In the genomic region with DNA sequence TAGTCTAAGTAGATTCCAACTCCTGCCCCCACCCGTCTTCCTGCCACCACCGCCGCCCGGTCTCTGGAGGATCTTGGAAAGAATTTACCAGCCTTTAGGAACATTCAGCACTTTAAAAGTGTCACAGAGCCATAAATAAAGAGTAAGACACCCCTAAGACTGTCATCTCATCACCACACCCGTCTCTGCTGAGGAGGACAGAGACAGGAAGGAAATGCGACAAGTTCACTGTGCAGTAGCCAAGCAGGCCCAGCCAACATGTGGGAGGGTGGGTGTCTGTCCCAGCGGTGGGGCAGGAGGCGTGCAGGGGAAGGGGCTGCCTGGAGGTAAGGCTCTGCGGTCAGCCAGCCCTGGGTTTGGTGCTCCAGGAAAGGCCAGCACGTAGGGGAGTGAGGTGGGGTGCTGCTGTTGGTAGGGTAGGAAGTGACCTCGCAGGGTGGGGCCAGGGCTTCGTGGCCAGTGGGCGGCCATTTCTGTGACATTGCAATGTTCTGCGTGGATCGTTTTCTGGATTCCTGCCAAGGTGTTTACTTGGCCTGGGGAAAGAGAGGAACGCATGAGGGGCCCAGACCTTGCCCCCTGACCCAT, we compare ENCODE assay signal across 10 cellular contexts.
DNase-seq lines count a peak whose midpoint lies in the region; ATAC-seq and TF ChIP-seq lines count a peak whose summit lies in the region.
"Had no signal": no experiment of that assay in that cellular context is flagged by ENCODE, and none has a peak within 500 bp of the region (broad histone marks: within the 10 kb centered on the region; RNA-seq: fewer than 3 reads in every experiment).

No MANE protein-coding gene starts in this region.

- H3F3A ChIP-seq in Loucy (ENCODE audit: low read depth), result 0 out of 2 replicates have a peak, but pooled peaks cover 11% of the 10 kb centered on the region

- no peaks in the 10 kb centered on the region for H3K9me3 Mint-ChIP-seq in activated naive CD4-positive, alpha-beta T cell treated with anti-CD3 and anti-CD28 coated beads, Interleukin-2, amount 50 U/mL, for 72 hours
- no peaks in the 10 kb centered on the region for H3K9me3 Mint-ChIP-seq in naive B cell

- no peak overlapping the region for H3K23ac ChIP-seq in mesenchymal stem cell (ENCODE audit: low read length in 2 of 2)

- no peak overlapping the region for H4K8ac ChIP-seq in mesenchymal stem cell (ENCODE audit: low read length)

- H3K9me3 ChIP-seq in Loucy (ENCODE audit: insufficient read depth, low read depth, low read length) (no peaks in the 10 kb centered on the region), mesenchymal stem cell (ENCODE audit: control insufficient read depth, low read length) (no peaks in the 10 kb centered on the region)

- H3K9ac ChIP-seq in Loucy (ENCODE audit: low read depth, low read length, poor library complexity, severe bottlenecking) (peak overlapping the region; percentile 88), mesenchymal stem cell (ENCODE audit: low read length) (no peak overlapping the region)

- H2AFZ ChIP-seq in Loucy (ENCODE audit: low read length) (no peak overlapping the region), mesenchymal stem cell (ENCODE audit: low read depth, low read length) (no peak overlapping the region)

- WGBS in mesenchymal stem cell, result 59% methylated on average over 16 of the region's 16 CpGs

- no peak overlapping the region for H3K18ac ChIP-seq in mesenchymal stem cell (ENCODE audit: low read depth in 1 of 2, low read length in 2 of 2)

- peak overlapping the region; percentile 82 for H3K4me3 ChIP-seq in Loucy (ENCODE audit: low read length, poor library complexity, severe bottlenecking)
- H3K4me3 ChIP-seq in coronary artery, result no peak overlapping the region
- H3K4me3 ChIP-seq in mesenchymal stem cell (ENCODE audit: insufficient read depth in 1 of 2, low read depth in 1 of 2, low read length in 2 of 2), result no peak overlapping the region

- no peak overlapping the region for H2AK5ac ChIP-seq in mesenchymal stem cell (ENCODE audit: low read length, severe bottlenecking)

- no peak overlapping the region for H4K91ac ChIP-seq in mesenchymal stem cell (ENCODE audit: low read length)

- no peak overlapping the region for H2BK5ac ChIP-seq in mesenchymal stem cell (ENCODE audit: low read depth, low read length, poor library complexity, severe bottlenecking)

- H3K4ac ChIP-seq in mesenchymal stem cell (ENCODE audit: low read depth in 1 of 2, low read length in 2 of 2), result no peak overlapping the region

- H3K9me2 ChIP-seq in Loucy (replicated peaks; ENCODE audit: low read depth, low read length), result no peaks in the 10 kb centered on the region

- H3K4me2 ChIP-seq in Loucy (ENCODE audit: low read depth, low read length, poor library complexity, severe bottlenecking), result peak overlapping the region; percentile 95
- no peak overlapping the region for H3K4me2 ChIP-seq in mesenchymal stem cell (ENCODE audit: low read length, poor library complexity, severe bottlenecking)

- TF ChIP-seq CTCF in Loucy (conservative IDR thresholded peaks at IDR 0.05; ENCODE audit: low read length) (no peak), coronary artery (IDR thresholded peaks at IDR 0.05) (no peak)

- no peak for ATAC-seq in activated naive CD4-positive, alpha-beta T cell treated with anti-CD3 and anti-CD28 coated beads, Interleukin-2, amount 50 U/mL, for 72 hours
- peak in 1 of 2 donors; percentile 3 for ATAC-seq in naive B cell (ENCODE audit: low read depth in 2 of 2)
- no peak for ATAC-seq in HG02763 (IDR thresholded peaks at IDR 0.05; ENCODE audit: unreplicated experiment)
- ATAC-seq: HCT116 had no signal

- H2BK12ac ChIP-seq in mesenchymal stem cell (ENCODE audit: low read length in 2 of 2), result no peak overlapping the region

- H3K4me3 Mint-ChIP-seq in naive B cell, result peak overlapping the region; percentile 85 to 98 (median 90)

- H3K27me3 Mint-ChIP-seq in naive B cell, result no peaks in the 10 kb centered on the region

- H3K4me1 ChIP-seq in Loucy (ENCODE audit: insufficient read depth, low read length, poor library complexity, severe bottlenecking), result peaks cover 91% of the 10 kb centered on the region
- peaks cover 3% of the 10 kb centered on the region for H3K4me1 ChIP-seq in mesenchymal stem cell (ENCODE audit: control insufficient read depth, insufficient read depth, low read depth, low read length)

- no peak overlapping the region for H2BK120ac ChIP-seq in mesenchymal stem cell (ENCODE audit: low read depth, low read length)

- H4K20me1 ChIP-seq in Loucy (ENCODE audit: insufficient read depth, low read length, poor library complexity, severe bottlenecking), result peaks cover 7% of the 10 kb centered on the region

- peak overlapping the region in 1 of 2 donors; percentile 71 for H3K27ac ChIP-seq in coronary artery
- no peak overlapping the region for H3K27ac ChIP-seq in mesenchymal stem cell (ENCODE audit: low read length, poor library complexity, severe bottlenecking)

- H3K79me1 ChIP-seq in mesenchymal stem cell (replicated peaks; ENCODE audit: low read length, poor library complexity, severe bottlenecking), result no peaks in the 10 kb centered on the region

- DNase-seq in Ammon's horn (ENCODE audit: low spot score), result peak; percentile 35
- no peak for DNase-seq in activated naive CD4-positive, alpha-beta T cell treated with anti-CD3 and anti-CD28 coated beads, Interleukin-2, amount 50 U/mL, for 72 hours (ENCODE audit: low spot score in 2 of 2)
- peak; percentile 71 for DNase-seq in naive B cell
- DNase-seq in cerebellar cortex (ENCODE audit: low spot score), result no peak
- no peak for DNase-seq in coronary artery (ENCODE audit: low spot score)
- DNase-seq in mesenchymal stem cell, result no peak
- DNase-seq: NCI-H1105 treated with DMSO at 0.1 percent for 48 hours had no signal

- H3K4me1 Mint-ChIP-seq in naive B cell, result peaks cover 62 to 75% (median 71%) of the 10 kb centered on the region in 3 donors

- H3K14ac ChIP-seq in mesenchymal stem cell (ENCODE audit: low read length in 2 of 2), result no peak overlapping the region

- peak overlapping the region; percentile 76 to 83 for H3K27ac Mint-ChIP-seq in activated naive CD4-positive, alpha-beta T cell treated with anti-CD3 and anti-CD28 coated beads, Interleukin-2, amount 50 U/mL, for 72 hours
- peak overlapping the region; percentile 98 to 100 (median 100) for H3K27ac Mint-ChIP-seq in naive B cell

- H3K36me3 Mint-ChIP-seq in activated naive CD4-positive, alpha-beta T cell treated with anti-CD3 and anti-CD28 coated beads, Interleukin-2, amount 50 U/mL, for 72 hours, result peaks cover 0 to 8% of the 10 kb centered on the region in 2 donors
- H3K36me3 Mint-ChIP-seq in naive B cell, result no peaks in the 10 kb centered on the region

- H3K36me3 ChIP-seq in Loucy (ENCODE audit: insufficient read depth, low read length), result no peaks in the 10 kb centered on the region
- H3K36me3 ChIP-seq in mesenchymal stem cell (ENCODE audit: control insufficient read depth in 1 of 2, insufficient read depth in 2 of 2, low read depth in 1 of 2, low read length in 2 of 2), result no peaks in the 10 kb centered on the region

- H3K79me2 ChIP-seq in Loucy (ENCODE audit: insufficient read depth, low read length), result peaks cover 80% of the 10 kb centered on the region

- no peak overlapping the region for H2BK15ac ChIP-seq in mesenchymal stem cell (ENCODE audit: low read depth, poor library complexity, severe bottlenecking)

- H3K27me3 ChIP-seq in Loucy (ENCODE audit: insufficient read depth, low read length, poor library complexity, severe bottlenecking), result no peaks in the 10 kb centered on the region
- peaks cover 23 to 40% of the 10 kb centered on the region in 2 experiments for H3K27me3 ChIP-seq in mesenchymal stem cell (ENCODE audit: control insufficient read depth in 1 of 2, insufficient read depth in 1 of 2, low read length in 2 of 2)

Comparison
In these comparisons a context has a peak if more than half of its experiments do, and no peak if none do; other contexts are left out.
1. DNase-seq: peak in Ammon's horn (single experiment) and naive B cell (single experiment); none in activated naive CD4-positive, alpha-beta T cell treated with anti-CD3 and anti-CD28 coated beads, Interleukin-2, amount 50 U/mL, for 72 hours (0 of 2), cerebellar cortex (single experiment), coronary artery (single experiment) and mesenchymal stem cell (single experiment).